In genomic region chr15:34039506-34040123, GRCh38 we compare ENCODE assay signal across 1 cellular context.
TF ChIP-seq lines count a peak whose summit lies in the region.

No MANE protein-coding gene starts in this region.

TF ChIP-seq in HCT116, 20 proteins besides CTCF, POLR2A, EP300 and RAD21 (continued from another document):
- TF ChIP-seq REST (IDR thresholded peaks at IDR 0.05; ENCODE audit: low read depth) (no peak), CEBPB (IDR thresholded peaks at IDR 0.05; ENCODE audit: low read depth) (no peak), EGR1 (IDR thresholded peaks at IDR 0.05; ENCODE audit: low read depth) (no peak), JUND (IDR thresholded peaks at IDR 0.05) (no peak), EZH2 (IDR thresholded peaks at IDR 0.05) (no peak), TCF7L2 (IDR thresholded peaks at IDR 0.05; ENCODE audit: borderline replicate concordance, extremely low read depth, insufficient read depth, insufficient read length) (no peak)
